ENCODE assay signal across 12 cellular contexts in genomic region chr2:12928706-12929291, GRCh38.
DNase-seq lines count a peak whose midpoint lies in the region; ATAC-seq and TF ChIP-seq lines count a peak whose summit lies in the region.
"Had no signal": no experiment of that assay in that cellular context is flagged by ENCODE, and none has a peak within 500 bp of the region (broad histone marks: within the 10 kb centered on the region; RNA-seq: fewer than 3 reads in every experiment).

No MANE protein-coding gene starts in this region.

- TF ChIP-seq CTCF in esophagus muscularis mucosa (IDR thresholded peaks at IDR 0.05) = no peak

- no peaks in the 10 kb centered on the region for H3K36me3 ChIP-seq in esophagus muscularis mucosa
- H3K36me3 ChIP-seq: MG63 had no signal

- H3K9me3 ChIP-seq in esophagus muscularis mucosa = no peaks in the 10 kb centered on the region

- ATAC-seq in sciatic nerve = peak; percentile 75

- intact Hi-C loops in sciatic nerve (cut with DNase I) = no loop called here
- intact Hi-C loops in esophagus muscularis mucosa (cut with DNase I) = loop anchor here (10.0 kb wide), 1 partner anchor 474 kb away; no protein-coding TSS in a partner anchor

- WGBS in esophagus muscularis mucosa = 25% methylated on average over 3 of the region's 3 CpGs

- H3K27ac ChIP-seq in cingulate gyrus (ENCODE audit: low read depth, low read length) (peak overlapping the region; percentile 39), esophagus muscularis mucosa (replicated peaks in 1 of 4) (no peak overlapping the region)

- no peak for TF ChIP-seq POLR2A in esophagus muscularis mucosa (IDR thresholded peaks at IDR 0.05; ENCODE audit: low read depth)

- no peak overlapping the region for H3K4me3 ChIP-seq in esophagus muscularis mucosa
- H3K4me3 ChIP-seq: MG63 had no signal

- peaks cover 0 to 16% (median 6%) of the 10 kb centered on the region in 4 donors for H3K4me1 ChIP-seq in esophagus muscularis mucosa

- no peak for TF ChIP-seq EP300 in esophagus muscularis mucosa (IDR thresholded peaks at IDR 0.05)

- no peaks in the 10 kb centered on the region for H3K27me3 ChIP-seq in esophagus muscularis mucosa
- H3K27me3 ChIP-seq: MG63 had no signal

- peak in 2 of 3 experiments; percentile 18 to 52 for DNase-seq in NCI-H1417 (lab: John Stamatoyannopoulos, UW)
- no peak for DNase-seq in NCI-H1417 treated with DMSO at 0.1 percent for 48 hours (lab: John Stamatoyannopoulos, UW)
- peak; percentile 66 for DNase-seq in NCI-H82 treated with DMSO at 0.1 percent for 48 hours (lab: John Stamatoyannopoulos, UW; ENCODE audit: unreplicated experiment)
- DNase-seq in sciatic nerve (ENCODE audit: low spot score) = no peak
- no peak for DNase-seq in esophagus muscularis mucosa (ENCODE audit: extremely low spot score)
- DNase-seq in dermis blood vessel endothelial cell = no peak
- no peak for DNase-seq in NCI-H2029 treated with DMSO at 0.1 percent for 48 hours (lab: John Stamatoyannopoulos, UW)
- DNase-seq: 8988T, Calu3, nucleus accumbens had no signal

Comparison
In these comparisons a context has a peak if more than half of its experiments do, and no peak if none do; other contexts are left out.
1. DNase-seq: peak in NCI-H1417 (2 of 3) and NCI-H82 treated with DMSO at 0.1 percent for 48 hours (single experiment); none in NCI-H1417 treated with DMSO at 0.1 percent for 48 hours (single experiment), sciatic nerve (single experiment), esophagus muscularis mucosa (single experiment), dermis blood vessel endothelial cell (single experiment) and NCI-H2029 treated with DMSO at 0.1 percent for 48 hours (single experiment).